Comparison of ENCODE assay signal across 12 cellular contexts in genomic region chr4:15659768-15660394, GRCh38. TPM values are rescaled to one million over a fixed set of nuclear protein-coding genes. Genes with fewer than 3 reads are reported as not detected.
A peak's percentile ranks its signal among the peaks of the same experiment; 100 is the strongest.
DNase-seq lines count a peak whose midpoint lies in the region; ATAC-seq and TF ChIP-seq lines count a peak whose summit lies in the region.
"Had no signal": no experiment of that assay in that cellular context is flagged by ENCODE, and none has a peak within 500 bp of the region (broad histone marks: within the 10 kb centered on the region; RNA-seq: fewer than 3 reads in every experiment).

No MANE protein-coding gene starts in this region.

- peaks cover 3 to 6% of the 10 kb centered on the region in 2 donors for H3K4me1 ChIP-seq in neuronal stem cell (ENCODE audit: control insufficient read depth in 2 of 2, insufficient read depth in 1 of 2, low read depth in 1 of 2, low read length in 2 of 2)

- H3K9me3 ChIP-seq in neuronal stem cell (replicated peaks in 1 of 2; ENCODE audit: control insufficient read depth in 2 of 2, insufficient read depth in 1 of 2, low read depth in 1 of 2, low read length in 2 of 2) = no peaks in the 10 kb centered on the region
- H3K9me3 ChIP-seq: suprapubic skin had no signal

- H3K18ac ChIP-seq in neuronal stem cell (ENCODE audit: low read length) = no peak overlapping the region

- DNase-seq in stimulated activated CD4-positive, alpha-beta T cell treated with anti-CD3 and anti-CD28 coated beads, Interleukin-4, amount 100 ng/mL, for 24 hours = peak; percentile 7
- no peak for DNase-seq in stimulated activated CD4-positive, alpha-beta T cell treated with anti-CD3 and anti-CD28 coated beads, Interleukin-4, amount 100 ng/mL, for 4 hours
- DNase-seq in WTC11 (ENCODE audit: low spot score) = no peak
- peak; percentile 86 for DNase-seq in iris pigment epithelial cell (ENCODE audit: low read depth)
- DNase-seq in cerebellar nuclear complex (lab: John Stamatoyannopoulos, UW) = no peak
- DNase-seq in neuronal stem cell (ENCODE audit: low spot score) = no peak
- DNase-seq: activated T-cell treated with anti-CD3 and anti-CD28 coated beads for 4 hours, left colon, NCI-H2081 had no signal

- no peak overlapping the region for H3K9ac ChIP-seq in neuronal stem cell (ENCODE audit: low read depth, low read length, poor library complexity)

- H3K4me3 Mint-ChIP-seq in WTC11 = no peak overlapping the region

- H3K4me2 ChIP-seq in neuronal stem cell (ENCODE audit: insufficient read depth, low read length, poor library complexity, severe bottlenecking) = no peak overlapping the region

- H2BK12ac ChIP-seq in neuronal stem cell (ENCODE audit: low read length) = no peak overlapping the region

- H3K36me3 ChIP-seq in neuronal stem cell (replicated peaks in 1 of 2; ENCODE audit: control insufficient read depth in 2 of 2, insufficient read depth in 2 of 2, low read length in 2 of 2) = peaks cover 2 to 76% of the 10 kb centered on the region in 2 donors
- H3K36me3 ChIP-seq: suprapubic skin had no signal

- H3K36me3 Mint-ChIP-seq in WTC11 = no peaks in the 10 kb centered on the region; the same call in none of the 2 replicates

- peaks cover 2% of the 10 kb centered on the region for H3K79me1 ChIP-seq in neuronal stem cell (ENCODE audit: low read depth, low read length)

- H3K4me1 Mint-ChIP-seq in WTC11 = peaks cover 10% of the 10 kb centered on the region

- WGBS in neuronal stem cell (ENCODE audit: extremely low coverage in 2 of 2, insufficient read length in 2 of 2, insufficient replicate concordance in 1 of 2), 2 donors = no CpG with 5 or more reads among the region's 4 CpGs

- CTCF ChIA-PET in WTC11 (lab: Charles Lee) = no interaction called here

- H2BK120ac ChIP-seq in neuronal stem cell (ENCODE audit: low read depth, low read length) = no peak overlapping the region

- H3K4me3 ChIP-seq in neuronal stem cell (ENCODE audit: low read length in 2 of 2) = no peak overlapping the region
- H3K4me3 ChIP-seq: suprapubic skin had no signal

- H3K27ac ChIP-seq in neuronal stem cell (replicated peaks; ENCODE audit: low read length) = no peak overlapping the region
- H3K27ac ChIP-seq: suprapubic skin had no signal

- no peak overlapping the region for H2AK5ac ChIP-seq in neuronal stem cell (ENCODE audit: low read depth, low read length)

- H3K23ac ChIP-seq in neuronal stem cell (ENCODE audit: low read depth, low read length, poor library complexity) = no peak overlapping the region

- no peak overlapping the region for H4K8ac ChIP-seq in neuronal stem cell (ENCODE audit: low read depth, low read length)

- no peak overlapping the region for H2BK5ac ChIP-seq in neuronal stem cell (ENCODE audit: low read length)

- H2BK15ac ChIP-seq in neuronal stem cell (ENCODE audit: low read length) = no peak overlapping the region

- H3K14ac ChIP-seq in neuronal stem cell (ENCODE audit: low read length) = no peak overlapping the region

- TF ChIP-seq CTCF in WTC11 (IDR thresholded peaks at IDR 0.05) = no peak

- ATAC-seq in WTC11 (no peak), HG03342 (IDR thresholded peaks at IDR 0.05; ENCODE audit: unreplicated experiment) (no peak), HG03196 (IDR thresholded peaks at IDR 0.05; ENCODE audit: unreplicated experiment) (no peak)
- ATAC-seq: left colon had no signal

- no peak overlapping the region for H4K91ac ChIP-seq in neuronal stem cell (ENCODE audit: low read depth, low read length, poor library complexity)

- no peaks in the 10 kb centered on the region for H3K9me3 Mint-ChIP-seq in WTC11

- peaks cover 2% of the 10 kb centered on the region; the same call in 1 of the 2 replicates for H3K27me3 Mint-ChIP-seq in WTC11 (ENCODE audit: low read depth)

- H3K27ac Mint-ChIP-seq in WTC11 = no peak overlapping the region

- no peak overlapping the region for H3K4ac ChIP-seq in neuronal stem cell (ENCODE audit: low read length)

- POLR2A ChIA-PET in WTC11 (lab: Charles Lee) = interaction anchor here (0.6 kb wide), 1 partner anchor 1925 kb away, joined by 4 read pairs; no protein-coding TSS in a partner anchor

- no peak overlapping the region for H2AFZ ChIP-seq in neuronal stem cell (ENCODE audit: low read length)

- no peaks in the 10 kb centered on the region for H3K27me3 ChIP-seq in neuronal stem cell (ENCODE audit: control insufficient read depth in 3 of 3, insufficient read depth in 3 of 3, low read depth in 1 of 3, low read length in 3 of 3)
- H3K27me3 ChIP-seq: suprapubic skin had no signal

TF ChIP-seq in WTC11, 78 proteins besides CTCF, POLR2A, EP300 and RAD21:
- TF ChIP-seq FOXJ3 (CRISPR knock-in tag; IDR thresholded peaks at IDR 0.05; ENCODE audit: borderline replicate concordance) = no peak
- peak; percentile 70 for TF ChIP-seq GABPB1 (CRISPR knock-in tag; IDR thresholded peaks at IDR 0.05)

RNA-seq across cellular contexts. Expression of gene FBXL5, which starts 4.7 kb away (rescaled TPM):
- total RNA-seq in WTC11 (2021) = 57.0 to 69.6 TPM (median 61.9 TPM) in 3 replicates
- polyA plus RNA-seq in neuronal stem cell (2013, experiment 1 of 2) = 41.8 TPM
- 42.2 TPM for polyA plus RNA-seq in neuronal stem cell (2013, experiment 2 of 2)

RNA-seq across cellular contexts. Expression of gene FAM200B, which starts 21.7 kb away (rescaled TPM):
- total RNA-seq in WTC11 (2021) = 22.9 to 28.4 TPM (median 25.8 TPM) in 3 replicates
- 94.5 TPM for polyA plus RNA-seq in neuronal stem cell (2013, experiment 1 of 2)
- 100.0 TPM for polyA plus RNA-seq in neuronal stem cell (2013, experiment 2 of 2)

RNA-seq across cellular contexts. Expression of gene BST1, which starts 43.0 kb away (rescaled TPM):
- 1.1 to 1.9 TPM (median 1.4 TPM) in 3 replicates for total RNA-seq in WTC11 (2021)
- 1.1 TPM for polyA plus RNA-seq in neuronal stem cell (2013, experiment 1 of 2)
- polyA plus RNA-seq in neuronal stem cell (2013, experiment 2 of 2) = 1.2 TPM

Comparison
In these comparisons a context has a peak if more than half of its experiments do, and no peak if none do; other contexts are left out.
1. DNase-seq: peak in stimulated activated CD4-positive, alpha-beta T cell treated with anti-CD3 and anti-CD28 coated beads, Interleukin-4, amount 100 ng/mL, for 24 hours (single experiment) and iris pigment epithelial cell (single experiment); none in stimulated activated CD4-positive, alpha-beta T cell treated with anti-CD3 and anti-CD28 coated beads, Interleukin-4, amount 100 ng/mL, for 4 hours (0 of 2), WTC11 (single experiment), cerebellar nuclear complex (0 of 2) and neuronal stem cell (single experiment).